ENCODE assay signal across 12 cellular contexts in the genomic region with DNA sequence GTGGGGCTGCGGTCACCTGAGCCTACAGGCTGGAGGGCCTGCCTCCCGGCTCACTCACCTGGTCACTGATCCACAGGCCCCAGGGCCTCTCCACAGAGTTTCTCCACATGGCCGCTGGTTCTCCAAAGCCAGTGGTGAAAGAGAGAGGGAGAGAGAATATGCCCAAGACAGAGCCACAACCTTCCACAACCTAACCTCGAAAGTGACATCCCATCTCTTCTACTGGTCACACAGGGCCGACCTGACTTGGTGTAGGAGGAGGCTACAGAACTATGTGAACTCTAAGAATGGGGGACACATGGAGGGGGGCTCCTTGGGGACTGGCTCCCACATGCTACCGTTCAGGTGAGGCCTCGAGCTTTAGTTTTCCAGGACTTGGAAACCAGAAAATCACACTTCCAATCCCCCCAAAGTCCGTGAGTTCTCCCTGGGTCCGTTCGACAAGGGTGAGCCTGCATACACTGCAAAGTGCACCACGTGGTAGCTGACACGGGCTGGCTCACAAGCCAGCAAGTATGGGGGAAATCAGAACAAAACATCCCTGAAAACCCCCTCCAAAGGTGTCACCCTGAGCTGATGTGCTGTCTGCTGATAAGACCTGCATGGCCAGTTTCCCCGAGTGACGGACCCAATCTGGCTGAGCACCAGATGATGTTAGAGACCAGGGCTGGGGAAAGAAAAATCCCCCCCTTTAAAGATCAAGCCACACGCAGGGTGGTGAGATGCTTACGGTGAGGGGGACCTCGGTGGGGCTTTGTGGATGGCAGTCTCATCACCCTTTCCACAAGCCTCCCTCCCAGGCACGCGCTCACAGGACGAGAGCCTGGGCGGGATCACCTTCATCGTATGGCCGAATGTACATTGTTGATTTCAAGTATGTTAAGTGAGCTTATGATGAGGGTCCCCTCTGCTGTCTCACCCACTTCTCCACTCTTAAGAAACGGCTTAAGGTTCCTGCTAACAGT. TPM values are rescaled to one million over a fixed set of nuclear protein-coding genes. Genes with fewer than 3 reads are reported as not detected.
DNase-seq lines count a peak whose midpoint lies in the region; ATAC-seq and TF ChIP-seq lines count a peak whose summit lies in the region.
"Had no signal": no experiment of that assay in that cellular context is flagged by ENCODE, and none has a peak within 500 bp of the region (broad histone marks: within the 10 kb centered on the region; RNA-seq: fewer than 3 reads in every experiment).

No MANE protein-coding gene starts in this region.

- peak overlapping the region; percentile 76 to 91 (median 77) for H3K4me3 Mint-ChIP-seq in T-cell
- H3K4me3 Mint-ChIP-seq in activated T-cell treated with anti-CD3 and anti-CD28 coated beads, Interleukin-2, amount 50 U/mL, for 24 hours, result peak overlapping the region; percentile 64
- H3K4me3 Mint-ChIP-seq in mesothelial cell of epicardium, result no peak overlapping the region
- no peak overlapping the region for H3K4me3 Mint-ChIP-seq in endothelial cell (ENCODE audit: unreplicated experiment)

- POLR2A ChIA-PET in T-cell (lab: Charles Lee), result interaction anchor here (0.6 to 1.5 kb wide), 3 partner anchors 10 to 56 kb away, joined by 3 to 9 read pairs (median 3); no protein-coding TSS in a partner anchor

- H3K36me3 Mint-ChIP-seq in T-cell (no peaks in the 10 kb centered on the region), mesothelial cell of epicardium (no peaks in the 10 kb centered on the region), endothelial cell (ENCODE audit: low read depth, unreplicated experiment) (no peaks in the 10 kb centered on the region)
- no peaks in the 10 kb centered on the region for H3K36me3 Mint-ChIP-seq in activated T-cell treated with anti-CD3 and anti-CD28 coated beads, Interleukin-2, amount 50 U/mL, for 24 hours (ENCODE audit: low read depth)

- no peaks in the 10 kb centered on the region for H3K27me3 Mint-ChIP-seq in T-cell
- no peaks in the 10 kb centered on the region for H3K27me3 Mint-ChIP-seq in activated T-cell treated with anti-CD3 and anti-CD28 coated beads, Interleukin-2, amount 50 U/mL, for 24 hours
- peaks cover 2% of the 10 kb centered on the region for H3K27me3 Mint-ChIP-seq in mesothelial cell of epicardium (ENCODE audit: low read depth)
- peaks cover 11% of the 10 kb centered on the region for H3K27me3 Mint-ChIP-seq in endothelial cell (ENCODE audit: unreplicated experiment)

- TF ChIP-seq CTCF in mesothelial cell of epicardium (IDR thresholded peaks at IDR 0.05; ENCODE audit: unreplicated experiment), result no peak
- no peak for TF ChIP-seq CTCF in endothelial cell (IDR thresholded peaks at IDR 0.05; ENCODE audit: unreplicated experiment)

- H3K9me3 Mint-ChIP-seq in T-cell, result no peaks in the 10 kb centered on the region
- no peaks in the 10 kb centered on the region for H3K9me3 Mint-ChIP-seq in activated T-cell treated with anti-CD3 and anti-CD28 coated beads, Interleukin-2, amount 50 U/mL, for 24 hours
- H3K9me3 Mint-ChIP-seq in mesothelial cell of epicardium, result no peaks in the 10 kb centered on the region
- H3K9me3 Mint-ChIP-seq in endothelial cell (ENCODE audit: unreplicated experiment), result no peaks in the 10 kb centered on the region

- ATAC-seq in T-cell (replicated peaks in 1 of 4) (peak; percentile 71 to 79 (median 76)), HG02885 (IDR thresholded peaks at IDR 0.05; ENCODE audit: poor library complexity, unreplicated experiment) (no peak)
- ATAC-seq: upper lobe of right lung had no signal

- CTCF ChIA-PET in T-cell (lab: Charles Lee), result interaction anchor here in 1 of 2 donors (0.7 to 1.8 kb wide), 3 partner anchors 37 to 66 kb away, joined by 3 to 9 read pairs (median 3); a partner anchor contains a TSS

- DNase-seq in T-cell, result peak in 31 of 34 experiments; percentile 7 to 51 (median 25)
- DNase-seq in activated T-cell treated with anti-CD3 and anti-CD28 coated beads, Interleukin-2, amount 50 U/mL, for 24 hours, result peak; percentile 72
- DNase-seq in mesothelial cell of epicardium (ENCODE audit: low spot score in 2 of 2, unreplicated experiment in 2 of 2), result no peak
- peak; percentile 14 for DNase-seq in stimulated activated CD8-positive, alpha-beta memory T cell treated with anti-CD3 and anti-CD28 coated beads, Interleukin-4, amount 100 ng/mL, for 24 hours (ENCODE audit: low read depth)
- DNase-seq in DMS153 (lab: John Stamatoyannopoulos, UW), result no peak
- no peak for DNase-seq in HT-29 (ENCODE audit: low spot score)
- no peak for DNase-seq in endothelial cell (ENCODE audit: low spot score)
- DNase-seq: cortex of kidney, DMS53, NCI-H748 treated with DMSO at 0.1 percent for 48 hours, upper lobe of right lung had no signal

- H3K27ac Mint-ChIP-seq in T-cell, result peak overlapping the region; percentile 94 to 97
- peak overlapping the region; percentile 90 for H3K27ac Mint-ChIP-seq in activated T-cell treated with anti-CD3 and anti-CD28 coated beads, Interleukin-2, amount 50 U/mL, for 24 hours
- H3K27ac Mint-ChIP-seq in mesothelial cell of epicardium, result peak overlapping the region; percentile 21
- H3K27ac Mint-ChIP-seq in endothelial cell (ENCODE audit: unreplicated experiment), result no peak overlapping the region

- H3K4me1 Mint-ChIP-seq in T-cell, result peaks cover 40 to 52% (median 46%) of the 10 kb centered on the region in 3 donors
- H3K4me1 Mint-ChIP-seq in activated T-cell treated with anti-CD3 and anti-CD28 coated beads, Interleukin-2, amount 50 U/mL, for 24 hours (ENCODE audit: low read depth), result peaks cover 32% of the 10 kb centered on the region
- peaks cover 54% of the 10 kb centered on the region for H3K4me1 Mint-ChIP-seq in mesothelial cell of epicardium
- H3K4me1 Mint-ChIP-seq in endothelial cell (ENCODE audit: unreplicated experiment), result peaks cover 5% of the 10 kb centered on the region

RNA-seq across cellular contexts. Expression of a gene that starts 54.2 kb away (rescaled TPM):
- total RNA-seq in T-cell (10 to 100 TPM; 36.3 to 89.0 (median 72.3) TPM), mesothelial cell of epicardium (98.6 to 103 TPM (median 102 TPM) in 3 replicates), endothelial cell (ENCODE audit: unreplicated experiment) (279 TPM)
- 8.6 and 8.8 TPM in 2 replicates for total RNA-seq in HT-29 (2014; rRNA removed; shearing (Covaris generic))

Comparison
In these comparisons a context has a peak if more than half of its experiments do, and no peak if none do; other contexts are left out.
1. DNase-seq: peak in T-cell (31 of 34), activated T-cell treated with anti-CD3 and anti-CD28 coated beads, Interleukin-2, amount 50 U/mL, for 24 hours (single experiment) and stimulated activated CD8-positive, alpha-beta memory T cell treated with anti-CD3 and anti-CD28 coated beads, Interleukin-4, amount 100 ng/mL, for 24 hours (single experiment); none in mesothelial cell of epicardium (0 of 2), DMS153 (single experiment), HT-29 (single experiment) and endothelial cell (single experiment).
2. H3K4me3 Mint-ChIP-seq: peak in T-cell (3 of 3) and activated T-cell treated with anti-CD3 and anti-CD28 coated beads, Interleukin-2, amount 50 U/mL, for 24 hours (single experiment); none in mesothelial cell of epicardium (single experiment) and endothelial cell (single experiment).